ENCODE assay signal across 26 cellular contexts in the genomic region with DNA sequence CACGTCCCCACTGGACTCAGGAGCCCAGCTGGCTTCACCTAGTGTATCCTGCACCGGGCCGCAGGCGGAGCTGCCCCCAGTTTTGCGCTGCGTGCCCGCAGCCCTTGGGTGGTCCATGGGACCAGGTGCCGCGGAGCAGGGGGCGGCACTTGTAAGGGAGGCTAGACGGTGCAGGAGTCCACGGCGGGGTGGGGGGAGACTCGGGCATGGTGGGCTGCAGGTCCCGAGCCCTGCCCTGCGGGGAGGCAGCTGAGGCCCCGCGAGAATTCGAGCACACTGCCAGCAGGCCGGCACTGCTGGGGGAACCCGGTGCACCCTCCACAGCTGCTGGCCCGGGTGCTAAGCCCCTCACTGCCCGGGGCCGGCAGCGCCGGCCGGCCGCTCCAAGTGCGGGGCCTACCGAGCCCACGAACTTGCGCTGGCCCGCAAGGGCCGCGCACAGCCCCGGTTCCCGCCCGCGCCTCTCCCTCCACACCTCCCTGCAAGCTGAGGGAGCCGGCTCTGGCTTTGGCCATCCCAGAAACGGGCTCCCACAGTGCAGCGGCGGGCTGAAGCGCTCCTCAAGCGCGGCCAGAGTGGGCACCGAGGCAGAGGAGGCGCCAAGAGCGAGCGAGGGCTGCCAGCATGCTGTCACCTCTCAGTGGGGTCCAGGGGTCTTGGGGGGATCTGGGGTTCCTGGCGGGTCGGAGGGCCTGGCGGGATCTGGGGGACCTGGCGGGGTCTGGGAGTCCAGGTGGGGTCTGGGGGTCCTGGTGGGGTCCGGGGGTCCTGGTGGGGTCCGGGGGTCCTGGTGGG.
"Had no signal": no experiment of that assay in that cellular context is flagged by ENCODE, and none has a peak within 500 bp of the region (broad histone marks: within the 10 kb centered on the region; RNA-seq: fewer than 3 reads in every experiment).

No MANE protein-coding gene starts in this region.

- H3K27ac ChIP-seq: adrenal gland, Peyer's patch, RWPE1 had no signal

- H3K36me3 Mint-ChIP-seq: activated naive CD8-positive, alpha-beta T cell treated with anti-CD3 and anti-CD28 coated beads, Interleukin-2, amount 10 ng/mL, durations not matched to agents 7 days and 5 days; T-cell had no signal

- H3K9me3 Mint-ChIP-seq: activated CD8-positive, alpha-beta T cell treated with anti-CD3 and anti-CD28 coated beads for 36 hours; activated naive CD8-positive, alpha-beta T cell treated with anti-CD3 and anti-CD28 coated beads, Interleukin-2, amount 10 ng/mL, durations not matched to agents 7 days and 5 days; activated T-cell treated with anti-CD3 and anti-CD28 coated beads, Interleukin-2, amount 50 U/mL, for 72 hours; activated T-helper 2 cell treated with anti-CD3 and anti-CD28 coated beads, Interferon-gamma antibody, Interleukin-2, Interleukin-4, amounts not matched to agents 10 μg/mL and 5 μg/mL and 100 μg/mL, durations not matched to agents 14 hours and 24 hours and 36 hours; T-cell had no signal

- H3K9me3 ChIP-seq: adrenal gland, Peyer's patch had no signal

- H3K36me3 ChIP-seq: adrenal gland, Peyer's patch had no signal

- H3K27ac Mint-ChIP-seq: activated CD8-positive, alpha-beta T cell treated with anti-CD3 and anti-CD28 coated beads for 36 hours; activated naive CD8-positive, alpha-beta T cell treated with anti-CD3 and anti-CD28 coated beads, Interleukin-2, amount 10 ng/mL, durations not matched to agents 7 days and 5 days; activated T-cell treated with anti-CD3 and anti-CD28 coated beads, Interleukin-2, amount 50 U/mL, for 72 hours; activated T-helper 2 cell treated with anti-CD3 and anti-CD28 coated beads, Interferon-gamma antibody, Interleukin-2, Interleukin-4, amounts not matched to agents 10 μg/mL and 5 μg/mL and 100 μg/mL, durations not matched to agents 14 hours and 24 hours and 36 hours; T-cell had no signal

- H3K27me3 ChIP-seq: adrenal gland, Peyer's patch had no signal

- H3K4me3 ChIP-seq: adrenal gland, K562, Peyer's patch had no signal

- DNase-seq: activated CD4-positive, alpha-beta T cell treated with anti-CD3 and anti-CD28 coated beads for 4 hours; activated CD8-positive, alpha-beta T cell treated with anti-CD3 and anti-CD28 coated beads for 36 hours; activated gamma-delta T cell treated with Interleukin-2 at 50 U/mL for 16 hours; activated naive CD4-positive, alpha-beta T cell treated with anti-CD3 and anti-CD28 coated beads, Interleukin-2, amount 50 U/mL, for 16 hours; activated naive CD8-positive, alpha-beta T cell treated with anti-CD3 and anti-CD28 coated beads, Interleukin-2, amount 10 ng/mL, durations not matched to agents 7 days and 5 days; activated T-cell treated with anti-CD3 and anti-CD28 coated beads for 4 hours; activated T-cell treated with anti-CD3 and anti-CD28 coated beads, Interleukin-2, amount 50 U/mL, for 72 hours; anterior cingulate cortex; Karpas-422; NCI-H1105 treated with DMSO at 0.1 percent for 48 hours; NCI-H1436 treated with DMSO at 0.1 percent for 48 hours; NCI-H187; NCI-H2081; NCI-H510A treated with DMSO at 0.1 percent for 48 hours; NCI-H69; NK-92 treated with Interleukin-12 subunit alpha and Interleukin-12 subunit beta, amount 100 ng/mL, for 24 hours; OCI-M1; Peyer's patch; SHP77 treated with DMSO at 0.1 percent for 48 hours; T-cell; T-helper 2 cell; T1000 had no signal

- H3K27me3 Mint-ChIP-seq: activated naive CD8-positive, alpha-beta T cell treated with anti-CD3 and anti-CD28 coated beads, Interleukin-2, amount 10 ng/mL, durations not matched to agents 7 days and 5 days; T-cell had no signal

- H3K4me1 ChIP-seq: adrenal gland, Peyer's patch had no signal

- ATAC-seq: activated CD8-positive, alpha-beta T cell treated with anti-CD3 and anti-CD28 coated beads for 36 hours; activated T-cell treated with anti-CD3 and anti-CD28 coated beads, Interleukin-2, amount 50 U/mL, for 72 hours; T-cell had no signal

- H3K4me3 Mint-ChIP-seq: activated CD8-positive, alpha-beta T cell treated with anti-CD3 and anti-CD28 coated beads for 36 hours; activated naive CD8-positive, alpha-beta T cell treated with anti-CD3 and anti-CD28 coated beads, Interleukin-2, amount 10 ng/mL, durations not matched to agents 7 days and 5 days; activated T-cell treated with anti-CD3 and anti-CD28 coated beads, Interleukin-2, amount 50 U/mL, for 72 hours; T-cell had no signal
